Comparison of ENCODE assay signal across 8 cellular contexts in the genomic region with DNA sequence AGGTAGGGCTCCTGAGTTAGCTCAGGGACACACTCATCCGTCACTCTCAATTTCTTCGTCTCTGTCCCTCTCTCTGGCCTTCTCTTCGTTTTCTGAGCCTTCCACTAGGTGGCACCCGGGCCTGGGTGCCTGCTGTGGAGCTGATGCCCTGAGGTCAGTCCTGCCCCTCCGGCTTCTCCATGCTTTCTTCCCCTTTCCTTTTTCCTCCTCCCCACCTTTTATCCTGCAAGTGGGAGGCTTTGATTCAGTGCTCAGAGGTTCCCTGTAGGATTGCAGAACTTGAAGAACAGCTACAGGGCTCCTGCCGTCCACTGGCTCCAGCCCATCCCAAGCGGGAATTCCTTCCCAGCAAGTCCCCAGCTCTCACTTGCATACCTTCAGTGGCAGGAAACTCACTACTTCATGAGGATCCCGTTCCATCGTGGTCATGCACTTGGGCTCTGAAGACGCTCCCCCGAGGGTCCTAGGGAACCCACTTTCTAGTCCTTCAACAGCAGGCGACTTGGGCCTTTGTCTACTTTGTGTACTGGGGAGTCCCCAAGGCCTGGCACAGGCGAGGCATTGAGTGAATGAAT. TPM values are rescaled to one million over a fixed set of nuclear protein-coding genes. Genes with fewer than 3 reads are reported as not detected.
DNase-seq lines count a peak whose midpoint lies in the region; ATAC-seq and TF ChIP-seq lines count a peak whose summit lies in the region.

No MANE protein-coding gene starts in this region.

- ATAC-seq in psoas muscle (peak; percentile 80 to 93 (median 90)), HG03378 (IDR thresholded peaks at IDR 0.05; ENCODE audit: unreplicated experiment) (no peak), HG03025 (IDR thresholded peaks at IDR 0.05; ENCODE audit: low FRiP score, unreplicated experiment) (no peak)

- H3K4me1 ChIP-seq in cardiac muscle cell (ENCODE audit: low read depth) (peaks cover 2% of the 10 kb centered on the region), psoas muscle (no peaks in the 10 kb centered on the region)

- H3K4me3 Mint-ChIP-seq in activated naive CD8-positive, alpha-beta T cell treated with anti-CD3 and anti-CD28 coated beads for 36 hours: no peak overlapping the region

- H3K9me3 ChIP-seq in cardiac muscle cell (ENCODE audit: low read depth): no peaks in the 10 kb centered on the region
- H3K9me3 ChIP-seq in psoas muscle: no peaks in the 10 kb centered on the region

- no peaks in the 10 kb centered on the region for H3K4me1 Mint-ChIP-seq in activated naive CD8-positive, alpha-beta T cell treated with anti-CD3 and anti-CD28 coated beads for 36 hours

- 38 to 49% (median 46%) methylated on average over 13 of the region's 13 CpGs for WGBS in psoas muscle, 3 donors

- H3K27me3 Mint-ChIP-seq in activated naive CD8-positive, alpha-beta T cell treated with anti-CD3 and anti-CD28 coated beads for 36 hours: no peaks in the 10 kb centered on the region

- H3K36me3 ChIP-seq in cardiac muscle cell (no peaks in the 10 kb centered on the region), psoas muscle (ENCODE audit: insufficient read depth in 1 of 2, low read depth in 1 of 2) (no peaks in the 10 kb centered on the region)

- no peak overlapping the region for H3K27ac Mint-ChIP-seq in activated naive CD8-positive, alpha-beta T cell treated with anti-CD3 and anti-CD28 coated beads for 36 hours

- DNase-seq in ELR (ENCODE audit: low read depth): peak; percentile 82
- DNase-seq in NAMALWA (ENCODE audit: low spot score): peak; percentile 81
- DNase-seq in SKM-1 treated with dmso at 0.1 percent for 144 hours (lab: John Stamatoyannopoulos, UW; ENCODE audit: unreplicated experiment): peak; percentile 81
- peak; percentile 59 for DNase-seq in activated naive CD8-positive, alpha-beta T cell treated with anti-CD3 and anti-CD28 coated beads for 36 hours
- DNase-seq in cardiac muscle cell (ENCODE audit: low read depth in 1 of 2, low spot score in 1 of 2): peak; percentile 80 to 85
- peak; percentile 72 to 79 for DNase-seq in psoas muscle

- TF ChIP-seq CTCF in cardiac muscle cell (IDR thresholded peaks at IDR 0.05; ENCODE audit: low read depth, low read length) (peak; percentile 91), psoas muscle (IDR thresholded peaks at IDR 0.05) (peak; percentile 89)

- intact Hi-C loops in psoas muscle (cut with DNase I): loop anchor here (2.0 to 5.0 kb wide), 2 partner anchors 49 to 142 kb away; no protein-coding TSS in a partner anchor

- H3K4me3 ChIP-seq in cardiac muscle cell: no peak overlapping the region
- no peak overlapping the region for H3K4me3 ChIP-seq in psoas muscle

- H3K27me3 ChIP-seq in cardiac muscle cell (no peaks in the 10 kb centered on the region), psoas muscle (ENCODE audit: insufficient read depth in 3 of 3, low read length in 2 of 3) (no peaks in the 10 kb centered on the region)

- H3K9me3 Mint-ChIP-seq in activated naive CD8-positive, alpha-beta T cell treated with anti-CD3 and anti-CD28 coated beads for 36 hours: no peaks in the 10 kb centered on the region

- H3K36me3 Mint-ChIP-seq in activated naive CD8-positive, alpha-beta T cell treated with anti-CD3 and anti-CD28 coated beads for 36 hours: no peaks in the 10 kb centered on the region

- no peak overlapping the region for H3K27ac ChIP-seq in cardiac muscle cell
- H3K27ac ChIP-seq in psoas muscle: no peak overlapping the region

RNA-seq across cellular contexts. Expression of gene SRRM1, which starts 45.6 kb away (rescaled TPM):
- 100 to 1,000 TPM; 294 TPM for total RNA-seq in activated naive CD8-positive, alpha-beta T cell treated with anti-CD3 and anti-CD28 coated beads for 36 hours
- total RNA-seq in cardiac muscle cell: 75.4 and 133 TPM in 2 replicates
- 139 and 217 TPM in 2 replicates for polyA plus RNA-seq in cardiac muscle cell
- total RNA-seq in psoas muscle: 10 to 100 TPM; 63.0 to 78.4 (median 69.2) TPM
- polyA plus RNA-seq in psoas muscle: 10 to 100 TPM; 31.2 to 40.5 (median 33.5) TPM

RNA-seq across cellular contexts. Expression of gene CLIC4, which starts 56.5 kb away (rescaled TPM):
- 10 to 100 TPM; 25.0 to 26.4 TPM for total RNA-seq in activated naive CD8-positive, alpha-beta T cell treated with anti-CD3 and anti-CD28 coated beads for 36 hours
- total RNA-seq in cardiac muscle cell: 174 and 361 TPM in 2 replicates
- polyA plus RNA-seq in cardiac muscle cell: 136 and 221 TPM in 2 replicates
- 10 to 100 TPM; 23.9 to 62.4 (median 45.4) TPM for total RNA-seq in psoas muscle
- polyA plus RNA-seq in psoas muscle: 10 to 100 TPM; 22.1 to 67.3 (median 44.8) TPM

Comparison
In these comparisons a context has a peak if more than half of its experiments do, and no peak if none do; other contexts are left out.
1. ATAC-seq: peak in psoas muscle (4 of 4); none in HG03378 (single experiment) and HG03025 (single experiment).
2. Peak in every context shown above with its lines, with median percentiles within 50 percentile points of each other: DNase-seq.